In genomic region chr5:77394064-77394716, GRCh38 we compare ENCODE assay signal across 16 cellular contexts.
DNase-seq lines count a peak whose midpoint lies in the region; ATAC-seq and TF ChIP-seq lines count a peak whose summit lies in the region.
"Had no signal": no experiment of that assay in that cellular context is flagged by ENCODE, and none has a peak within 500 bp of the region (broad histone marks: within the 10 kb centered on the region; RNA-seq: fewer than 3 reads in every experiment).

No MANE protein-coding gene starts in this region.

- no peaks in the 10 kb centered on the region for H3K9me2 ChIP-seq in GM23338 (ENCODE audit: insufficient read depth)

- H3K27me3 ChIP-seq in GM23338 (ENCODE audit: insufficient read depth): no peaks in the 10 kb centered on the region

- DNase-seq in GM23338 (ENCODE audit: low spot score) (no peak), WTC11 (ENCODE audit: low spot score) (no peak), left colon (no peak), renal cortical epithelial cell (ENCODE audit: low read depth) (peak; percentile 63), amygdala (lab: John Stamatoyannopoulos, UW) (no peak)
- DNase-seq: CD4-positive, CD25-positive, alpha-beta regulatory T cell; GOT3; KG1; NCI-H1436 treated with DMSO at 0.1 percent for 48 hours; NCI-H2029 treated with DMSO at 0.1 percent for 48 hours; NCI-H524; NK-92 treated with Interleukin-12 subunit alpha and Interleukin-12 subunit beta, amount 100 ng/mL, for 24 hours; SIG-M5 had no signal

- intact Hi-C loops in left colon (cut with DNase I, micrococcal nuclease): no loop called here

- POLR2A ChIA-PET in WTC11 (lab: Charles Lee): no interaction called here

- H2AFZ ChIP-seq in GM23338: no peak overlapping the region

- H3K9me3 Mint-ChIP-seq in GM23338: no peaks in the 10 kb centered on the region
- H3K9me3 Mint-ChIP-seq in WTC11: no peaks in the 10 kb centered on the region

- no peaks in the 10 kb centered on the region for H3K79me2 ChIP-seq in GM23338 (replicated peaks; ENCODE audit: insufficient read depth)

- H3K27ac Mint-ChIP-seq in GM23338 (no peak overlapping the region), WTC11 (no peak overlapping the region)
- H3K27ac Mint-ChIP-seq: B cell; CD4-positive, CD25-positive, alpha-beta regulatory T cell had no signal

- ATAC-seq in GM23338 (peak; percentile 53), WTC11 (peak; percentile 51; the same call in 1 of the 2 replicates), left colon (peak; percentile 29), GM18517 (IDR thresholded peaks at IDR 0.05; ENCODE audit: unreplicated experiment) (no peak), HG03520 (IDR thresholded peaks at IDR 0.05; ENCODE audit: unreplicated experiment) (no peak)

- TF ChIP-seq CTCF in GM23338 (conservative IDR thresholded peaks at IDR 0.05; ENCODE audit: low read depth in 2 of 2) (peak in 1 of 2 experiments; percentile 40; a peak in 1 of 4 replicates), WTC11 (IDR thresholded peaks at IDR 0.05) (no peak)

- H3F3A ChIP-seq in GM23338 (replicated peaks; ENCODE audit: low read depth): no peaks in the 10 kb centered on the region

- H3K27me3 Mint-ChIP-seq in GM23338 (ENCODE audit: insufficient read depth, low read depth, poor library complexity) (peaks cover 3% of the 10 kb centered on the region), WTC11 (ENCODE audit: low read depth) (no peaks in the 10 kb centered on the region)
- H3K27me3 Mint-ChIP-seq: B cell; CD4-positive, CD25-positive, alpha-beta regulatory T cell had no signal

- H3K4me2 ChIP-seq in GM23338: no peak overlapping the region

- H3K27ac ChIP-seq in GM23338 (ENCODE audit: low read depth): no peak overlapping the region

- no peaks in the 10 kb centered on the region for H4K20me1 ChIP-seq in GM23338 (replicated peaks; ENCODE audit: insufficient read depth)

- no peak overlapping the region for H3K4me3 Mint-ChIP-seq in GM23338
- no peak overlapping the region for H3K4me3 Mint-ChIP-seq in WTC11
- H3K4me3 Mint-ChIP-seq: B cell; CD4-positive, CD25-positive, alpha-beta regulatory T cell had no signal

- no peaks in the 10 kb centered on the region for H3K36me3 ChIP-seq in GM23338 (ENCODE audit: insufficient read depth)

- peaks cover 7% of the 10 kb centered on the region; the same call in 2 of the 3 replicates for H3K4me1 Mint-ChIP-seq in GM23338
- peaks cover 10% of the 10 kb centered on the region for H3K4me1 Mint-ChIP-seq in WTC11
- H3K4me1 Mint-ChIP-seq: B cell had no signal

- CTCF ChIA-PET in WTC11 (lab: Charles Lee): interaction anchor here (1.6 kb wide), 1 partner anchor 98 kb away, joined by 4 read pairs; the partner anchor contains the start of gene WDR41

- H3K36me3 Mint-ChIP-seq in GM23338 (ENCODE audit: low read depth): no peaks in the 10 kb centered on the region
- no peaks in the 10 kb centered on the region for H3K36me3 Mint-ChIP-seq in WTC11
- H3K36me3 Mint-ChIP-seq: CD4-positive, CD25-positive, alpha-beta regulatory T cell had no signal

- H3K4me1 ChIP-seq in GM23338 (ENCODE audit: insufficient read depth): peaks cover 7% of the 10 kb centered on the region; the same call in 1 of the 2 replicates

- no peak overlapping the region for H3K4me3 ChIP-seq in GM23338

TF ChIP-seq in GM23338, 12 proteins besides CTCF, POLR2A, EP300 and RAD21 (continues in another document):
- TF ChIP-seq NANOG (IDR thresholded peaks at IDR 0.05; ENCODE audit: borderline replicate concordance) (no peak), CREB1 (CRISPR knock-in tag; IDR thresholded peaks at IDR 0.05; ENCODE audit: low read depth) (no peak), EZH2 (IDR thresholded peaks at IDR 0.05; ENCODE audit: low read depth, unreplicated experiment) (no peak), ZNF331 (CRISPR knock-in tag; IDR thresholded peaks at IDR 0.05; ENCODE audit: low read depth) (no peak), JUNB (IDR thresholded peaks at IDR 0.05; ENCODE audit: unreplicated experiment) (no peak), POLR2AphosphoS5 (IDR thresholded peaks at IDR 0.05; ENCODE audit: low read depth) (no peak), EZH2phosphoT487 (IDR thresholded peaks at IDR 0.05; ENCODE audit: unreplicated experiment) (no peak), ZNF114 (CRISPR knock-in tag; IDR thresholded peaks at IDR 0.05) (no peak), STAT1 (IDR thresholded peaks at IDR 0.05; ENCODE audit: unreplicated experiment) (no peak)
- TF ChIP-seq, protein P1, sequence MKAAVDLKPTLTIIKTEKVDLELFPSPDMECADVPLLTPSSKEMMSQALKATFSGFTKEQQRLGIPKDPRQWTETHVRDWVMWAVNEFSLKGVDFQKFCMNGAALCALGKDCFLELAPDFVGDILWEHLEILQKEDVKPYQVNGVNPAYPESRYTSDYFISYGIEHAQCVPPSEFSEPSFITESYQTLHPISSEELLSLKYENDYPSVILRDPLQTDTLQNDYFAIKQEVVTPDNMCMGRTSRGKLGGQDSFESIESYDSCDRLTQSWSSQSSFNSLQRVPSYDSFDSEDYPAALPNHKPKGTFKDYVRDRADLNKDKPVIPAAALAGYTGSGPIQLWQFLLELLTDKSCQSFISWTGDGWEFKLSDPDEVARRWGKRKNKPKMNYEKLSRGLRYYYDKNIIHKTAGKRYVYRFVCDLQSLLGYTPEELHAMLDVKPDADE (IDR thresholded peaks at IDR 0.05): no peak

TF ChIP-seq in WTC11, 78 proteins besides CTCF, POLR2A, EP300 and RAD21:
- TF ChIP-seq ATF3 (CRISPR knock-in tag; conservative IDR thresholded peaks at IDR 0.05) (no peak), ZNF281 (CRISPR knock-in tag; IDR thresholded peaks at IDR 0.05) (no peak), OVOL2 (CRISPR knock-in tag; IDR thresholded peaks at IDR 0.05; ENCODE audit: borderline replicate concordance) (no peak), TP53 (CRISPR knock-in tag; IDR thresholded peaks at IDR 0.05) (no peak), NFYB (CRISPR knock-in tag; conservative IDR thresholded peaks at IDR 0.05; ENCODE audit: low read depth) (no peak)
- TF ChIP-seq, protein P2, sequence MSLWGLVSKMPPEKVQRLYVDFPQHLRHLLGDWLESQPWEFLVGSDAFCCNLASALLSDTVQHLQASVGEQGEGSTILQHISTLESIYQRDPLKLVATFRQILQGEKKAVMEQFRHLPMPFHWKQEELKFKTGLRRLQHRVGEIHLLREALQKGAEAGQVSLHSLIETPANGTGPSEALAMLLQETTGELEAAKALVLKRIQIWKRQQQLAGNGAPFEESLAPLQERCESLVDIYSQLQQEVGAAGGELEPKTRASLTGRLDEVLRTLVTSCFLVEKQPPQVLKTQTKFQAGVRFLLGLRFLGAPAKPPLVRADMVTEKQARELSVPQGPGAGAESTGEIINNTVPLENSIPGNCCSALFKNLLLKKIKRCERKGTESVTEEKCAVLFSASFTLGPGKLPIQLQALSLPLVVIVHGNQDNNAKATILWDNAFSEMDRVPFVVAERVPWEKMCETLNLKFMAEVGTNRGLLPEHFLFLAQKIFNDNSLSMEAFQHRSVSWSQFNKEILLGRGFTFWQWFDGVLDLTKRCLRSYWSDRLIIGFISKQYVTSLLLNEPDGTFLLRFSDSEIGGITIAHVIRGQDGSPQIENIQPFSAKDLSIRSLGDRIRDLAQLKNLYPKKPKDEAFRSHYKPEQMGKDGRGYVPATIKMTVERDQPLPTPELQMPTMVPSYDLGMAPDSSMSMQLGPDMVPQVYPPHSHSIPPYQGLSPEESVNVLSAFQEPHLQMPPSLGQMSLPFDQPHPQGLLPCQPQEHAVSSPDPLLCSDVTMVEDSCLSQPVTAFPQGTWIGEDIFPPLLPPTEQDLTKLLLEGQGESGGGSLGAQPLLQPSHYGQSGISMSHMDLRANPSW (CRISPR knock-in tag; conservative IDR thresholded peaks at IDR 0.05; ENCODE audit: low read depth): no peak
- TF ChIP-seq, protein P3, sequence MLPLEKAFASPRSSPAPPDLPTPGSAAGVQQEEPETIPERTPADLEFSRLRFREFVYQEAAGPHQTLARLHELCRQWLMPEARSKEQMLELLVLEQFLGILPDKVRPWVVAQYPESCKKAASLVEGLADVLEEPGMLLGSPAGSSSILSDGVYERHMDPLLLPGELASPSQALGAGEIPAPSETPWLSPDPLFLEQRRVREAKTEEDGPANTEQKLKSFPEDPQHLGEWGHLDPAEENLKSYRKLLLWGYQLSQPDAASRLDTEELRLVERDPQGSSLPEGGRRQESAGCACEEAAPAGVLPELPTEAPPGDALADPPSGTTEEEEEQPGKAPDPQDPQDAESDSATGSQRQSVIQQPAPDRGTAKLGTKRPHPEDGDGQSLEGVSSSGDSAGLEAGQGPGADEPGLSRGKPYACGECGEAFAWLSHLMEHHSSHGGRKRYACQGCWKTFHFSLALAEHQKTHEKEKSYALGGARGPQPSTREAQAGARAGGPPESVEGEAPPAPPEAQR (CRISPR knock-in tag; IDR thresholded peaks at IDR 0.05): no peak

Comparison
In these comparisons a context has a peak if more than half of its experiments do, and no peak if none do; other contexts are left out.
1. ATAC-seq: peak in GM23338 (single experiment), WTC11 (single experiment) and left colon (single experiment); none in GM18517 (single experiment) and HG03520 (single experiment).